1 cellular context compared by ENCODE assay signal in genomic region chr12:114396869-114397719, GRCh38.
TF ChIP-seq lines count a peak whose summit lies in the region.

No MANE protein-coding gene starts in this region.

TF ChIP-seq in H1, 55 proteins besides CTCF, POLR2A, EP300 and RAD21:
- TF ChIP-seq BACH1 (IDR thresholded peaks at IDR 0.05; ENCODE audit: low read length) (no peak), RNF2 (IDR thresholded peaks at IDR 0.05; ENCODE audit: borderline replicate concordance, low read depth, low read length, missing control alignments, poor library complexity, severe bottlenecking) (peak; percentile 80), EZH2 (IDR thresholded peaks at IDR 0.05; ENCODE audit: low read depth, low read length, severe bottlenecking) (peak; percentile 15), CBX5 (IDR thresholded peaks at IDR 0.05; ENCODE audit: low read depth, low read length) (no peak), POLR2AphosphoS5 (IDR thresholded peaks at IDR 0.05; ENCODE audit: low read depth, low read length) (no peak), HDAC6 (IDR thresholded peaks at IDR 0.05; ENCODE audit: low read depth, low read length) (no peak), SUZ12 (IDR thresholded peaks at IDR 0.05; ENCODE audit: low read length) (peak; percentile 36; the same call in 1 of the 2 replicates), BRCA1 (IDR thresholded peaks at IDR 0.05; ENCODE audit: low read depth, low read length) (no peak), CBX8 (IDR thresholded peaks at IDR 0.05; ENCODE audit: borderline replicate concordance, low read depth, low read length) (peak; percentile 6; the same call in 1 of the 2 replicates), ATF2 (IDR thresholded peaks at IDR 0.05; ENCODE audit: low read length) (no peak), SP2 (IDR thresholded peaks at IDR 0.05; ENCODE audit: low read length) (no peak), TEAD4 (IDR thresholded peaks at IDR 0.05; ENCODE audit: low read depth, low read length) (no peak), YY1 (IDR thresholded peaks at IDR 0.05; ENCODE audit: low read depth, low read length) (no peak), SIX5 (IDR thresholded peaks at IDR 0.05; ENCODE audit: low read depth, low read length) (no peak)
